ENCODE assay signal across 31 cellular contexts in genomic region chr11:1899686-1900085, GRCh38. TPM values are rescaled to one million over a fixed set of nuclear protein-coding genes. Genes with fewer than 3 reads are reported as not detected.
"Had no signal": no experiment of that assay in that cellular context is flagged by ENCODE, and none has a peak within 500 bp of the region (broad histone marks: within the 10 kb centered on the region; RNA-seq: fewer than 3 reads in every experiment).

No MANE protein-coding gene starts in this region.

- FAIRE-seq: urothelium cell line had no signal

- H3K27ac ChIP-seq: stomach, suprapubic skin, testis, thoracic aorta, thyroid gland, tibial artery, tibial nerve, transverse colon, upper lobe of left lung, upper lobe of right lung, uterus, vagina had no signal

- H3K27me3 ChIP-seq: suprapubic skin, testis, thyroid gland, tibial nerve, upper lobe of left lung, upper lobe of right lung, uterus, vagina had no signal

- H3K36me3 ChIP-seq: stomach, suprapubic skin, thoracic aorta, thyroid gland, tibial artery, tibial nerve, transverse colon, upper lobe of left lung, upper lobe of right lung, uterus, vagina had no signal

- H3K4me1 ChIP-seq: stomach, suprapubic skin, testis, thyroid gland, tibial artery, transverse colon, upper lobe of left lung, upper lobe of right lung, uterus, vagina had no signal

- H3K9me3 ChIP-seq: stomach, suprapubic skin, testis, thoracic aorta, thyroid gland, tibial artery, tibial nerve, transverse colon, upper lobe of left lung, upper lobe of right lung, uterus, vagina had no signal

- ATAC-seq: stimulated activated effector memory CD8-positive, alpha-beta T cell treated with anti-CD3 and anti-CD28 coated beads, Interleukin-12 subunit alpha, Interleukin-12 subunit beta, amount 100 ng/mL, for 72 hours; stimulated activated memory B cell treated with anti-CD40 and anti-IgM and Interleukin-4, amounts not matched to agents 10 μg/mL and 1 μg/mL and 100 μg/mL, for 72 hours; stimulated activated naive B cell treated with anti-CD40 and anti-IgM and Interleukin-4, amounts not matched to agents 10 μg/mL and 1 μg/mL and 100 μg/mL, for 72 hours; stimulated activated naive CD8-positive, alpha-beta T cell treated with anti-CD3 and anti-CD28 coated beads, Interleukin-15, amount 100 ng/mL, for 72 hours; stimulated activated naive CD8-positive, alpha-beta T cell treated with anti-CD3 and anti-CD28 coated beads, Interleukin-15, Interleukin-2, amounts not matched to agents 100 U/mL and 50 U/mL, for 24 hours; upper lobe of right lung had no signal

- H3K4me3 ChIP-seq: stomach, suprapubic skin, testis, thoracic aorta, thyroid gland, tibial artery, tibial nerve, transverse colon, upper lobe of left lung, upper lobe of right lung, uterus, vagina had no signal

- DNase-seq: stimulated activated CD4-positive, alpha-beta T cell treated with anti-CD3 and anti-CD28 coated beads, Interleukin-2, amount 100 ng/mL, for 48 hours; stimulated activated CD4-positive, alpha-beta T cell treated with anti-CD3 and anti-CD28 coated beads, Interleukin-4, amount 100 ng/mL, for 1 hour; stimulated activated CD4-positive, alpha-beta T cell treated with anti-CD3 and anti-CD28 coated beads, Interleukin-4, amount 100 ng/mL, for 24 hours; stimulated activated CD4-positive, alpha-beta T cell treated with anti-CD3 and anti-CD28 coated beads, Interleukin-4, amount 100 ng/mL, for 4 hours; stimulated activated CD8-positive, alpha-beta memory T cell treated with anti-CD3 and anti-CD28 coated beads, Interleukin-4, amount 100 ng/mL, for 48 hours; stimulated activated naive B cell treated with anti-CD40 and anti-IgM and Interleukin-4, amounts not matched to agents 10 μg/mL and 1 μg/mL and 100 μg/mL, for 72 hours; stimulated activated naive CD4-positive, alpha-beta T cell; stimulated activated naive CD4-positive, alpha-beta T cell treated with Interleukin-2 at 50 U/mL for 16 hours; stimulated activated naive CD8-positive, alpha-beta T cell treated with anti-CD3 and anti-CD28 coated beads, Interleukin-15, amount 100 ng/mL, for 72 hours; stimulated activated naive CD8-positive, alpha-beta T cell treated with anti-CD3 and anti-CD28 coated beads, Interleukin-15, Interleukin-2, amounts not matched to agents 100 U/mL and 50 U/mL, for 24 hours; stomach; substantia nigra; testis; thyroid gland; tibial artery; transverse colon; trophoblast cell; upper lobe of left lung; upper lobe of right lung; uterus had no signal

RNA-seq across cellular contexts. Expression of gene PRR33, which starts 8.0 kb away (rescaled TPM):
- total RNA-seq: stomach, subcutaneous adipose tissue, suprapubic skin, temporal lobe, thyroid gland, tibial nerve, transverse colon, upper lobe of left lung, upper lobe of right lung, ureter, urinary bladder, uterus, vagina had no signal

RNA-seq across cellular contexts. Expression of gene TNNT3, which starts 19.8 kb away (rescaled TPM):
- total RNA-seq: temporal lobe had no signal
